In genomic region chr7:81886211-81886764, GRCh38 we compare ENCODE assay signal across 29 cellular contexts.
DNase-seq lines count a peak whose midpoint lies in the region; ATAC-seq and TF ChIP-seq lines count a peak whose summit lies in the region.
"Had no signal": no experiment of that assay in that cellular context is flagged by ENCODE, and none has a peak within 500 bp of the region (broad histone marks: within the 10 kb centered on the region; RNA-seq: fewer than 3 reads in every experiment).

No MANE protein-coding gene starts in this region.

- H3F3A ChIP-seq in neural progenitor cell (ENCODE audit: low read depth) = no peaks in the 10 kb centered on the region

- H3K27me3 ChIP-seq in SJCRH30 (no peaks in the 10 kb centered on the region), neural progenitor cell (no peaks in the 10 kb centered on the region), lower lobe of right lung (ENCODE audit: low read depth) (no peaks in the 10 kb centered on the region)
- H3K27me3 ChIP-seq: breast epithelium had no signal

- no peak overlapping the region for H3K4me2 ChIP-seq in neural progenitor cell

- H2AFZ ChIP-seq in neural progenitor cell (replicated peaks) = no peak overlapping the region

- DNase-seq in DMS79 treated with DMSO at 0.1 percent for 48 hours (lab: John Stamatoyannopoulos, UW) = peak; percentile 23
- DNase-seq in DMS79 (lab: John Stamatoyannopoulos, UW) = no peak
- DNase-seq in LHCN-M2 (ENCODE audit: low read depth) = peak; percentile 48
- DNase-seq in SJCRH30 = peak in 1 of 2 experiments; percentile 31
- DNase-seq in neural progenitor cell (ENCODE audit: low spot score) = no peak
- no peak for DNase-seq in lower lobe of right lung
- DNase-seq: 8988T; activated CD4-positive, alpha-beta memory T cell treated with anti-CD3 and anti-CD28 coated beads for 36 hours; activated CD4-positive, CD25-positive, alpha-beta regulatory T cell treated with anti-CD3 and anti-CD28 coated beads, Interleukin-2, amount 50 U/mL, for 72 hours; effector CD4-positive, alpha-beta T cell; kidney; naive thymus-derived CD4-positive, alpha-beta T cell; NCI-H1694; NCI-H524 treated with DMSO at 0.1 percent for 48 hours; NK-92 treated with Interleukin-12 subunit alpha and Interleukin-12 subunit beta, amount 100 ng/mL, for 24 hours; nucleus accumbens; psoas muscle; stimulated activated CD4-positive, alpha-beta T cell treated with anti-CD3 and anti-CD28 coated beads, Interleukin-15, amount 100 ng/mL, for 24 hours; stimulated activated naive CD4-positive, alpha-beta T cell had no signal

- H3K4me1 Mint-ChIP-seq in neural progenitor cell = peaks cover 3% of the 10 kb centered on the region
- H3K4me1 Mint-ChIP-seq: activated naive CD4-positive, alpha-beta T cell treated with anti-CD3 and anti-CD28 coated beads, Interleukin-2, amount 50 U/mL, for 24 hours; activated T-helper 17 cell treated with anti-CD3 and anti-CD28 coated beads, Interleukin-2, amount 50 U/mL, for 72 hours had no signal

- no peak for TF ChIP-seq CTCF in neural progenitor cell (IDR thresholded peaks at IDR 0.05)
- TF ChIP-seq CTCF in lower lobe of right lung (IDR thresholded peaks at IDR 0.05) = no peak

- no peaks in the 10 kb centered on the region for H3K9me3 ChIP-seq in SJCRH30 (replicated peaks)
- H3K9me3 ChIP-seq in neural progenitor cell (ENCODE audit: low read depth) = no peaks in the 10 kb centered on the region
- H3K9me3 ChIP-seq in lower lobe of right lung = no peaks in the 10 kb centered on the region
- H3K9me3 ChIP-seq: breast epithelium, psoas muscle had no signal

- H3K27ac ChIP-seq in SJCRH30 (peak overlapping the region; percentile 28), neural progenitor cell (no peak overlapping the region), lower lobe of right lung (no peak overlapping the region)
- H3K27ac ChIP-seq: breast epithelium, epithelial cell of prostate, psoas muscle had no signal

- H3K4me3 ChIP-seq in SJCRH30 (no peak overlapping the region), neural progenitor cell (no peak overlapping the region), lower lobe of right lung (no peak overlapping the region)
- H3K4me3 ChIP-seq: breast epithelium, psoas muscle had no signal

- intact Hi-C loops in lower lobe of right lung (cut with DNase I) = no loop called here

- H3K36me3 Mint-ChIP-seq in neural progenitor cell = no peaks in the 10 kb centered on the region
- H3K36me3 Mint-ChIP-seq: activated CD4-positive, alpha-beta memory T cell treated with anti-CD3 and anti-CD28 coated beads for 36 hours; activated naive CD4-positive, alpha-beta T cell treated with anti-CD3 and anti-CD28 coated beads, Interleukin-2, amount 50 U/mL, for 24 hours; IgD-negative memory B cell; mesothelial cell of epicardium; naive thymus-derived CD4-positive, alpha-beta T cell had no signal

- peak overlapping the region; percentile 32 for H3K27ac Mint-ChIP-seq in neural progenitor cell
- H3K27ac Mint-ChIP-seq: activated CD4-positive, alpha-beta memory T cell treated with anti-CD3 and anti-CD28 coated beads for 36 hours; activated naive CD4-positive, alpha-beta T cell treated with anti-CD3 and anti-CD28 coated beads, Interleukin-2, amount 50 U/mL, for 24 hours; activated T-helper 17 cell treated with anti-CD3 and anti-CD28 coated beads, Interleukin-2, amount 50 U/mL, for 72 hours; IgD-negative memory B cell; mesothelial cell of epicardium; naive thymus-derived CD4-positive, alpha-beta T cell; T-helper 1 cell treated with Interleukin-12 subunit alpha and Interleukin-12 subunit beta and Interleukin-4 antibody, amounts not matched to agents 30 μg/mL and 1 μg/mL, for 36 hours had no signal

- no peak for ATAC-seq in HG03025 (IDR thresholded peaks at IDR 0.05; ENCODE audit: low FRiP score, unreplicated experiment)
- no peak for ATAC-seq in HG03108 (IDR thresholded peaks at IDR 0.05; ENCODE audit: unreplicated experiment)
- no peak for ATAC-seq in lower lobe of right lung
- ATAC-seq: activated T-helper 17 cell treated with anti-CD3 and anti-CD28 coated beads, Interleukin-2, amount 50 U/mL, for 72 hours; HCT116; naive thymus-derived CD4-positive, alpha-beta T cell; psoas muscle had no signal

- no peaks in the 10 kb centered on the region for H3K27me3 Mint-ChIP-seq in neural progenitor cell (ENCODE audit: insufficient read depth, low read depth)
- H3K27me3 Mint-ChIP-seq: activated CD4-positive, alpha-beta memory T cell treated with anti-CD3 and anti-CD28 coated beads for 36 hours; activated naive CD4-positive, alpha-beta T cell treated with anti-CD3 and anti-CD28 coated beads, Interleukin-2, amount 50 U/mL, for 24 hours; activated T-helper 17 cell treated with anti-CD3 and anti-CD28 coated beads, Interleukin-2, amount 50 U/mL, for 72 hours; IgD-negative memory B cell; naive thymus-derived CD4-positive, alpha-beta T cell had no signal

- no peaks in the 10 kb centered on the region for H4K20me1 ChIP-seq in neural progenitor cell (ENCODE audit: low read depth)

- H3K4me1 ChIP-seq in SJCRH30 (peaks cover 34% of the 10 kb centered on the region), neural progenitor cell (no peaks in the 10 kb centered on the region), lower lobe of right lung (peaks cover 5% of the 10 kb centered on the region)
- H3K4me1 ChIP-seq: breast epithelium, psoas muscle had no signal

- no peaks in the 10 kb centered on the region for H3K79me2 ChIP-seq in neural progenitor cell (ENCODE audit: low read depth)

- H3K9ac ChIP-seq in neural progenitor cell = no peak overlapping the region

- no peaks in the 10 kb centered on the region for H3K9me3 Mint-ChIP-seq in neural progenitor cell
- H3K9me3 Mint-ChIP-seq: mesothelial cell of epicardium; T-helper 1 cell treated with Interleukin-12 subunit alpha and Interleukin-12 subunit beta and Interleukin-4 antibody, amounts not matched to agents 30 μg/mL and 1 μg/mL, for 36 hours had no signal

- no peak overlapping the region for H3K4me3 Mint-ChIP-seq in neural progenitor cell
- H3K4me3 Mint-ChIP-seq: activated CD4-positive, alpha-beta memory T cell treated with anti-CD3 and anti-CD28 coated beads for 36 hours; activated naive CD4-positive, alpha-beta T cell treated with anti-CD3 and anti-CD28 coated beads, Interleukin-2, amount 50 U/mL, for 24 hours; activated T-helper 17 cell treated with anti-CD3 and anti-CD28 coated beads, Interleukin-2, amount 50 U/mL, for 72 hours; IgD-negative memory B cell; mesothelial cell of epicardium; naive thymus-derived CD4-positive, alpha-beta T cell; T-helper 1 cell treated with Interleukin-12 subunit alpha and Interleukin-12 subunit beta and Interleukin-4 antibody, amounts not matched to agents 30 μg/mL and 1 μg/mL, for 36 hours had no signal

- no peaks in the 10 kb centered on the region for H3K36me3 ChIP-seq in SJCRH30
- no peaks in the 10 kb centered on the region for H3K36me3 ChIP-seq in neural progenitor cell
- no peaks in the 10 kb centered on the region for H3K36me3 ChIP-seq in lower lobe of right lung
- H3K36me3 ChIP-seq: breast epithelium had no signal

Comparison
In these comparisons a context has a peak if more than half of its experiments do, and no peak if none do; other contexts are left out.
1. DNase-seq: peak in DMS79 treated with DMSO at 0.1 percent for 48 hours (single experiment) and LHCN-M2 (single experiment); none in DMS79 (single experiment), neural progenitor cell (single experiment) and lower lobe of right lung (single experiment).